In the genomic region with DNA sequence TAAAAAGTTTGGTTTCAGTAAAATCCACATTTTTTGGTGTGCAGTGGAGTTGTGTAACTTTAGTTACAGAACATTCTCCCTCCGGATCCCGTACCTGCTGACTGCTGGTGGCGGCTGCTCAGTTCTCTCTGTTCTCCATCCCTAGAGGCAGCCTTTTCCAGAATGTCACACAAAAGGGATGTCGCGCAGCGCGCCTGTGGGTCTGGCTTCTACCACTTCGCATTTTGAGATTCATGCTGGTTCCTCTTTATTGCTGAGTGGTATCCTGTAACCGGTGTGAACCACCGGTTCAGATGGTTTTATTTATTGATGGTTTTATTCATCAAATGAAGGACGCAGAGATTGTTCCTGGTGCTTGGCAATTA, we compare ENCODE assay signal across 6 cellular contexts. TPM values are rescaled to one million over a fixed set of nuclear protein-coding genes. Genes with fewer than 3 reads are reported as not detected.
A peak's percentile ranks its signal among the peaks of the same experiment; 100 is the strongest.
DNase-seq lines count a peak whose midpoint lies in the region; ATAC-seq and TF ChIP-seq lines count a peak whose summit lies in the region.

No MANE protein-coding gene starts in this region.

- intact Hi-C loops in PC-9 (cut with micrococcal nuclease; ENCODE audit: unreplicated experiment), result loop anchor here (5.0 kb wide), 2 partner anchors 221 to 236 kb away; no protein-coding TSS in a partner anchor

- peaks cover 3% of the 10 kb centered on the region for H3K36me3 Mint-ChIP-seq in memory B cell

- POLR2A ChIA-PET in PC-9 (lab: Charles Lee; ENCODE audit: unreplicated experiment), result no interaction called here

- H3K4me2 ChIP-seq in PC-9, result peak overlapping the region; percentile 85

- H3K9me2 ChIP-seq in PC-9 (ENCODE audit: insufficient read depth), result no peaks in the 10 kb centered on the region

- no peaks in the 10 kb centered on the region for H3K27me3 Mint-ChIP-seq in memory B cell

- H3K4me3 ChIP-seq in PC-9, result peak overlapping the region; percentile 52; the same call in 1 of the 2 replicates

- peaks cover 21% of the 10 kb centered on the region for H3K4me1 Mint-ChIP-seq in memory B cell

- ATAC-seq in memory B cell (ENCODE audit: low read depth), result peak; percentile 14

- CTCF ChIA-PET in PC-9 (lab: Charles Lee), result no interaction called here

- TSS peak; percentile 63 for BruUV-seq in PC-9 (replicated peaks; lab: Mats Ljungman, UMichigan)

- H3K27ac ChIP-seq in PC-9, result no peak overlapping the region

- no peaks in the 10 kb centered on the region for H3K36me3 ChIP-seq in PC-9 (ENCODE audit: low read depth)

- H4K20me1 ChIP-seq in PC-9 (ENCODE audit: insufficient read depth), result no peaks in the 10 kb centered on the region

- H3K79me2 ChIP-seq in PC-9 (ENCODE audit: low read depth), result no peaks in the 10 kb centered on the region

- peak overlapping the region; percentile 79 for H3K27ac Mint-ChIP-seq in memory B cell

- H3K4me1 ChIP-seq in PC-9 (replicated peaks; ENCODE audit: insufficient read depth), result 0 out of 2 replicates have a peak, but pooled peaks cover 9% of the 10 kb centered on the region

- no peak for TF ChIP-seq CTCF in PC-9 (conservative IDR thresholded peaks at IDR 0.05)

- DNase-seq in ELF-1 (ENCODE audit: low read depth, low spot score), result peak; percentile 57
- no peak for DNase-seq in PC-9
- peak in 1 of 2 donors; percentile 36 for DNase-seq in memory B cell (ENCODE audit: low spot score in 2 of 2)
- no peak for DNase-seq in HPDE6-E6E7 (ENCODE audit: extremely low spot score)
- DNase-seq in T1000 (lab: John Stamatoyannopoulos, UW), result no peak
- no peak for DNase-seq in retina

- no peaks in the 10 kb centered on the region for H3K27me3 ChIP-seq in PC-9 (ENCODE audit: insufficient read depth, low read depth)

- no peaks in the 10 kb centered on the region for H3K9me3 ChIP-seq in PC-9 (ENCODE audit: insufficient read depth, low read depth)

- H3K9me3 Mint-ChIP-seq in memory B cell, result peaks cover 3% of the 10 kb centered on the region

- peak overlapping the region; percentile 81 for H3K4me3 Mint-ChIP-seq in memory B cell

- H3F3A ChIP-seq in PC-9 (ENCODE audit: insufficient read depth, low read depth), result no peaks in the 10 kb centered on the region; the same call in 1 of the 2 replicates

- peak overlapping the region; percentile 86 for H2AFZ ChIP-seq in PC-9

RNA-seq across cellular contexts. Expression of gene CEP131, which starts 1.0 kb away (rescaled TPM):
- total RNA-seq in PC-9 (2021), result 24.4 and 33.4 TPM in 2 replicates

RNA-seq across cellular contexts. Expression of gene TEPSIN, which starts 15.1 kb away (rescaled TPM):
- total RNA-seq in PC-9 (2021), result 35.0 and 36.8 TPM in 2 replicates

RNA-seq across cellular contexts. Expression of gene NDUFAF8, which starts 15.4 kb away (rescaled TPM):
- 53.3 and 64.2 TPM in 2 replicates for total RNA-seq in PC-9 (2021)

RNA-seq across cellular contexts. Expression of gene AATK, which starts 57.7 kb away (rescaled TPM):
- total RNA-seq in PC-9 (2021), result 0.46 and 2.4 TPM in 2 replicates

RNA-seq across cellular contexts. Expression of gene PVALEF, which starts 58.4 kb away (rescaled TPM):
- not detected in 2 replicates for total RNA-seq in PC-9 (2021)
